8 cellular contexts compared by ENCODE assay signal in the genomic region with DNA sequence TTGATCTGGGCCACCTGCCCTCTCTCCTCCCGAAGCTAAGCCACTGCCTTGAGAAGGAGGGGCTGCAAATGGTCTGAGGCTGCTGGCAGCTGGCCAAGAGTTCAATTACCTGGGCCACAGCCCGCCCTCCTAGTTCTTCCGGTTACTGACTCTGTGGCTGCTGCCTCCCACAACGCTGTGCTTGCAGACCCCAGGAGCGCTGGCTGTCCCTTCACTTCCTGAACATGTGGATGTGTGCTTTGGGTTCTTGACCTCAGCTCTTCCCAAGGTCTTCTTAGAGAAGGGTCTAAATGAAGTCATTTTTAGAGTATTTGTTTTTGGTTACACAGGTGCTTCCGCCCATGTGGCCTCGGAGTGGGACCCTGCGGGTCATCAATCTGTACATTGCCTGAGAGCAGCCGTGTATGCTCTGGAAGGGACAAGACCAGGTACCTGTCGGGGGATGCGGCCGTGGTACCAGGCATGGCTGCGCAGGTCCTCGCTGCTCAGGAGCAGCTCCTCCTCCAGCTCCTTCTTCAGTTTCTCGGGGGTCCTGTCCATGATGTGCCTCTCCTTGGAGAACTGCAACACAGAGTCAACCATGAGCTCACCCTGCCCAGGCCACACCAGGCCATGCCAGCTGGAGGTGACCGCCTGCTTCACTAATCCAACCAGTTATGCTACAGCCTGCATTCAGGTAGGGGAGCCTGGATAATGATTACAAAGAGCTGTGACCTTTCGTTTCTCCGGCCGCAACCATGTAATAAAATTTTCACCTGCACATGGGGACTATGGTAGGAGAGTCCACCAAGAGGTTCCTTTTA.
A peak's percentile ranks its signal among the peaks of the same experiment; 100 is the strongest.
DNase-seq lines count a peak whose midpoint lies in the region; ATAC-seq and TF ChIP-seq lines count a peak whose summit lies in the region.

No MANE protein-coding gene starts in this region.

- no peaks in the 10 kb centered on the region for H3K27me3 Mint-ChIP-seq in WTC11 (ENCODE audit: low read depth)

- no peak for TF ChIP-seq EP300 in gastroesophageal sphincter (IDR thresholded peaks at IDR 0.05)

- H3K9me3 Mint-ChIP-seq in WTC11 = no peaks in the 10 kb centered on the region

- ATAC-seq in GM18858 (IDR thresholded peaks at IDR 0.05; ENCODE audit: unreplicated experiment) (peak; percentile 68), HG02642 (IDR thresholded peaks at IDR 0.05; ENCODE audit: poor library complexity, unreplicated experiment) (peak; percentile 85), WTC11 (peak; percentile 61), gastroesophageal sphincter (no peak)

- H3K27ac Mint-ChIP-seq in WTC11 = peak overlapping the region; percentile 66; the same call in 1 of the 2 replicates

- no peak overlapping the region for H3K4me3 ChIP-seq in gastroesophageal sphincter

- peaks cover 11% of the 10 kb centered on the region for H3K36me3 Mint-ChIP-seq in WTC11

- WGBS in gastroesophageal sphincter (ENCODE audit: low coverage in 1 of 2), 2 donors = 70 to 87% methylated on average over 5 to 10 of the region's 19 CpGs

- peaks cover 49% of the 10 kb centered on the region for H3K4me1 Mint-ChIP-seq in WTC11

- H3K9me3 ChIP-seq in gastroesophageal sphincter = no peaks in the 10 kb centered on the region

- POLR2A ChIA-PET in WTC11 (lab: Charles Lee) = no interaction called here

- peaks cover 0 to 43% of the 10 kb centered on the region in 2 donors for H3K36me3 ChIP-seq in gastroesophageal sphincter

- no peak overlapping the region for H3K4me3 Mint-ChIP-seq in WTC11

- peaks cover 6 to 60% (median 15%) of the 10 kb centered on the region in 3 donors for H3K4me1 ChIP-seq in gastroesophageal sphincter

- H3K27ac ChIP-seq in gastroesophageal sphincter = peak overlapping the region in 2 of 4 donors; percentile 4 to 46

- DNase-seq in NCI-H1436 (lab: John Stamatoyannopoulos, UW) (peak; percentile 93), WTC11 (ENCODE audit: low spot score) (peak; percentile 44), myocyte (ENCODE audit: low read depth) (peak; percentile 45), SIG-M5 treated with dmso at 0.1 percent for 504 hours (lab: John Stamatoyannopoulos, UW; ENCODE audit: unreplicated experiment) (no peak), NOMO-1 treated with dmso at 0.1 percent for 144 hours (lab: John Stamatoyannopoulos, UW; ENCODE audit: unreplicated experiment) (no peak)

- no peaks in the 10 kb centered on the region for H3K27me3 ChIP-seq in gastroesophageal sphincter

- TF ChIP-seq CTCF in WTC11 (IDR thresholded peaks at IDR 0.05) (no peak), gastroesophageal sphincter (IDR thresholded peaks at IDR 0.05) (no peak)

- TF ChIP-seq POLR2A in gastroesophageal sphincter (IDR thresholded peaks at IDR 0.05) = no peak

- CTCF ChIA-PET in WTC11 (lab: Charles Lee) = interaction anchor here (1.0 to 2.9 kb wide), 6 partner anchors 21 to 288 kb away, joined by 3 to 9 read pairs (median 4); no protein-coding TSS in a partner anchor

TF ChIP-seq in WTC11, 78 proteins besides CTCF, POLR2A, EP300 and RAD21:
- TF ChIP-seq GABPB1 (CRISPR knock-in tag; IDR thresholded peaks at IDR 0.05) (peak; percentile 44), ZNF423 (CRISPR knock-in tag; IDR thresholded peaks at IDR 0.05) (no peak)

Comparison
In these comparisons a context has a peak if more than half of its experiments do, and no peak if none do; other contexts are left out.
1. DNase-seq: peak in NCI-H1436 (single experiment), WTC11 (single experiment) and myocyte (single experiment); none in SIG-M5 treated with dmso at 0.1 percent for 504 hours (single experiment) and NOMO-1 treated with dmso at 0.1 percent for 144 hours (single experiment).